ENCODE assay signal across 27 cellular contexts in genomic region chr1:26153966-26154572, GRCh38. TPM values are rescaled to one million over a fixed set of nuclear protein-coding genes. Genes with fewer than 3 reads are reported as not detected.
"Had no signal": no experiment of that assay in that cellular context is flagged by ENCODE, and none has a peak within 500 bp of the region (broad histone marks: within the 10 kb centered on the region; RNA-seq: fewer than 3 reads in every experiment).

No MANE protein-coding gene starts in this region.

- H3K36me3 ChIP-seq: adrenal gland, ascending aorta, brain microvascular endothelial cell, esophagus squamous epithelium, gastrocnemius medialis, vagina had no signal

- H3K36me3 Mint-ChIP-seq: activated naive CD8-positive, alpha-beta T cell; mesothelial cell of epicardium; naive thymus-derived CD8-positive, alpha-beta T cell; stimulated activated naive B cell treated with anti-CD40 and anti-IgM and Interleukin-4, amounts not matched to agents 10 μg/mL and 1 μg/mL and 100 μg/mL, for 72 hours had no signal

- H3K27ac Mint-ChIP-seq: activated CD8-positive, alpha-beta T cell treated with anti-CD3 and anti-CD28 coated beads, Interleukin-2, amount 10 ng/mL, durations not matched to agents 7 days and 5 days; activated naive CD8-positive, alpha-beta T cell; activated T-helper 1 cell treated with anti-CD3 and anti-CD28 coated beads, Interleukin-12 subunit alpha, Interleukin-12 subunit beta, Interleukin-2, Interleukin-4 antibody, amounts not matched to agents 30 ng/mL and 10 ng/mL and 1 ng/mL, durations not matched to agents 14 hours and 24 hours and 36 hours; mesothelial cell of epicardium; naive thymus-derived CD8-positive, alpha-beta T cell; progenitor cell of endocrine pancreas; stimulated activated naive B cell treated with anti-CD40 and anti-IgM and Interleukin-4, amounts not matched to agents 10 μg/mL and 1 μg/mL and 100 μg/mL, for 72 hours had no signal

- H3K9me3 Mint-ChIP-seq: activated T-helper 1 cell treated with anti-CD3 and anti-CD28 coated beads, Interleukin-12 subunit alpha, Interleukin-12 subunit beta, Interleukin-2, Interleukin-4 antibody, amounts not matched to agents 30 ng/mL and 10 ng/mL and 1 ng/mL, durations not matched to agents 14 hours and 24 hours and 36 hours; mesothelial cell of epicardium; naive thymus-derived CD8-positive, alpha-beta T cell; stimulated activated naive B cell treated with anti-CD40 and anti-IgM and Interleukin-4, amounts not matched to agents 10 μg/mL and 1 μg/mL and 100 μg/mL, for 72 hours had no signal

- H3K4me3 Mint-ChIP-seq: activated CD8-positive, alpha-beta T cell treated with anti-CD3 and anti-CD28 coated beads, Interleukin-2, amount 10 ng/mL, durations not matched to agents 7 days and 5 days; activated naive CD8-positive, alpha-beta T cell; activated T-helper 1 cell treated with anti-CD3 and anti-CD28 coated beads, Interleukin-12 subunit alpha, Interleukin-12 subunit beta, Interleukin-2, Interleukin-4 antibody, amounts not matched to agents 30 ng/mL and 10 ng/mL and 1 ng/mL, durations not matched to agents 14 hours and 24 hours and 36 hours; mesothelial cell of epicardium; naive thymus-derived CD8-positive, alpha-beta T cell; stimulated activated naive B cell treated with anti-CD40 and anti-IgM and Interleukin-4, amounts not matched to agents 10 μg/mL and 1 μg/mL and 100 μg/mL, for 72 hours had no signal

- H3K27ac ChIP-seq: adrenal gland, brain microvascular endothelial cell, testis, vagina had no signal

- H3K4me1 ChIP-seq: adrenal gland, ascending aorta, testis, vagina had no signal

- DNase-seq: activated CD4-positive, alpha-beta T cell treated with anti-CD3 and anti-CD28 coated beads for 1 hour; activated CD4-positive, alpha-beta T cell treated with anti-CD3 and anti-CD28 coated beads, Interleukin-2, amount 50 U/mL, for 1 hour; activated CD8-positive, alpha-beta T cell treated with anti-CD3 and anti-CD28 coated beads, Interleukin-2, amount 10 ng/mL, durations not matched to agents 7 days and 5 days; activated naive CD4-positive, alpha-beta T cell; brain microvascular endothelial cell; central memory CD4-positive, alpha-beta T cell; esophagus squamous epithelium; left colon; naive thymus-derived CD8-positive, alpha-beta T cell; stimulated activated CD4-positive, alpha-beta T cell treated with anti-CD3 and anti-CD28 coated beads, Interleukin-2, amount 100 ng/mL, for 48 hours; stimulated activated CD8-positive, alpha-beta memory T cell treated with anti-CD3 and anti-CD28 coated beads, Interleukin-4, amount 100 ng/mL, for 48 hours; stimulated activated naive B cell treated with anti-CD40 and anti-IgM and Interleukin-4, amounts not matched to agents 10 μg/mL and 1 μg/mL and 100 μg/mL, for 72 hours; T-helper 9 cell; testis; trophoblast cell had no signal

- FAIRE-seq: keratinocyte had no signal

- H3K27me3 ChIP-seq: ascending aorta, gastrocnemius medialis, testis had no signal

- H3K4me3 ChIP-seq: adrenal gland, ascending aorta, coronary artery, esophagus squamous epithelium, gastrocnemius medialis, lung, testis, vagina had no signal

- H3K9me3 ChIP-seq: adrenal gland, ascending aorta, esophagus squamous epithelium, gastrocnemius medialis, testis, vagina had no signal

- ATAC-seq: activated CD8-positive, alpha-beta T cell treated with anti-CD3 and anti-CD28 coated beads, Interleukin-2, amount 10 ng/mL, durations not matched to agents 7 days and 5 days; gastrocnemius medialis; left colon; naive thymus-derived CD8-positive, alpha-beta T cell; stimulated activated naive B cell treated with anti-CD40 and anti-IgM and Interleukin-4, amounts not matched to agents 10 μg/mL and 1 μg/mL and 100 μg/mL, for 72 hours had no signal

RNA-seq across cellular contexts. Expression of gene FAM110D, which starts 4.8 kb away (rescaled TPM):
- total RNA-seq: activated CD8-positive, alpha-beta T cell treated with anti-CD3 and anti-CD28 coated beads, Interleukin-2, amount 10 ng/mL, durations not matched to agents 7 days and 5 days; activated T-helper 1 cell treated with anti-CD3 and anti-CD28 coated beads, Interleukin-12 subunit alpha, Interleukin-12 subunit beta, Interleukin-2, Interleukin-4 antibody, amounts not matched to agents 30 ng/mL and 10 ng/mL and 1 ng/mL, durations not matched to agents 14 hours and 24 hours and 36 hours; naive thymus-derived CD8-positive, alpha-beta T cell; osteocyte had no signal
- polyA plus RNA-seq: keratinocyte; naive thymus-derived CD8-positive, alpha-beta T cell had no signal

RNA-seq across cellular contexts. Expression of gene C1orf232, which starts 14.7 kb away (rescaled TPM):
- total RNA-seq: activated CD8-positive, alpha-beta T cell treated with anti-CD3 and anti-CD28 coated beads, Interleukin-2, amount 10 ng/mL, durations not matched to agents 7 days and 5 days; activated T-helper 1 cell treated with anti-CD3 and anti-CD28 coated beads, Interleukin-12 subunit alpha, Interleukin-12 subunit beta, Interleukin-2, Interleukin-4 antibody, amounts not matched to agents 30 ng/mL and 10 ng/mL and 1 ng/mL, durations not matched to agents 14 hours and 24 hours and 36 hours; adrenal gland; ascending aorta; esophagus squamous epithelium; gastrocnemius medialis; left colon; lung; mesothelial cell of epicardium; naive thymus-derived CD8-positive, alpha-beta T cell; osteocyte; progenitor cell of endocrine pancreas; testis; vagina had no signal
- polyA plus RNA-seq: adrenal gland; keratinocyte; lung; naive thymus-derived CD8-positive, alpha-beta T cell had no signal

RNA-seq across cellular contexts. Expression of gene ZNF593OS, which starts 17.6 kb away (rescaled TPM):
- total RNA-seq: activated CD8-positive, alpha-beta T cell treated with anti-CD3 and anti-CD28 coated beads, Interleukin-2, amount 10 ng/mL, durations not matched to agents 7 days and 5 days; activated T-helper 1 cell treated with anti-CD3 and anti-CD28 coated beads, Interleukin-12 subunit alpha, Interleukin-12 subunit beta, Interleukin-2, Interleukin-4 antibody, amounts not matched to agents 30 ng/mL and 10 ng/mL and 1 ng/mL, durations not matched to agents 14 hours and 24 hours and 36 hours; ascending aorta; esophagus squamous epithelium; left colon; lung; mesothelial cell of epicardium; naive thymus-derived CD8-positive, alpha-beta T cell; osteocyte; progenitor cell of endocrine pancreas; vagina had no signal
- polyA plus RNA-seq: keratinocyte had no signal

RNA-seq across cellular contexts. Expression of gene CNKSR1, which starts 23.2 kb away (rescaled TPM):
- total RNA-seq: ascending aorta had no signal
